Comparison of ENCODE assay signal across 19 cellular contexts in the genomic region with DNA sequence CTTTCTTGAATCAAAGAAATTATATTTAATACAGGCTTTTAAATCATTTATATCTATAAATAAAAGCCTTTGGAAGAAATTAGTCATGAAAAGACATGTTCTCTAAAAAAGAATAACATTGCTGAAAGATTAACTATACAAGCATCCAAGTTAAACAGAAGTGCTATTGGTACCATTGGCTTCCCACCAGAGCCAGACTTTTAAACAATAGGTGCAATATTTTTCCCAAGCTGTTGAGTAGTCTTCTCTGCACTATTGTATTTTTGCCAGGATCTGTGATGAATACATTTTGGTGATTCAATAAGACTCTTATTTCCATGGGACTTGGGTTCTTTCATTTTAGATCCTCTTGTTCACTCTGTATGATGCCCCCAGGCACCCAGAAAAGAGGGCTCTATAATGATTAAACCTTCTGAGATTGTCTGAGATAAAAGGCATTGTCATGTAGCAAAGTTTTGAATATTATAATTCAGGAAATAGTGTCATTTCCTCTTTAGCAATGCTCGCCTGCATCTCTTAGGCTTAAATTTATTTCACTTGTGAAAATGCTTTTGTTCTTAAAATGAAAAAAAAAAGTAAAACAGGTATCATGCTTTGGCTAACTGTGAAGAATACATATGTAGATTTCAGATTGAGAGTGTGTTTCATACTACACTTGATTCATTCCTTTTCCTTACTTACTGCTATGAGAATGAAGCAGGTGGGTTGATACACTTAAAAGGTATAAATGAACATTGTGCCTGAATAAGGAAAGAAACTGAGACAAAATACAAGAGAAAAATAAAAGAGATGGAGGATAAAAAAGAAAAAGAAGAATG.
DNase-seq lines count a peak whose midpoint lies in the region; ATAC-seq and TF ChIP-seq lines count a peak whose summit lies in the region.
"Had no signal": no experiment of that assay in that cellular context is flagged by ENCODE, and none has a peak within 500 bp of the region (broad histone marks: within the 10 kb centered on the region; RNA-seq: fewer than 3 reads in every experiment).

No MANE protein-coding gene starts in this region.

- H3K4me1 Mint-ChIP-seq in activated T-cell treated with anti-CD3 and anti-CD28 coated beads, Interleukin-2, amount 50 U/mL, for 72 hours (ENCODE audit: low read depth) = peaks cover 9% of the 10 kb centered on the region
- H3K4me1 Mint-ChIP-seq in activated T-cell treated with anti-CD3 and anti-CD28 coated beads, Interleukin-2, amount 50 U/mL, for 4 hours (ENCODE audit: low read depth) = peaks cover 4% of the 10 kb centered on the region
- peaks cover 7% of the 10 kb centered on the region for H3K4me1 Mint-ChIP-seq in T-helper 17 cell
- H3K4me1 Mint-ChIP-seq: neural crest cell had no signal

- H3K4me3 Mint-ChIP-seq in activated T-cell treated with anti-CD3 and anti-CD28 coated beads, Interleukin-2, amount 50 U/mL, for 72 hours = peak overlapping the region in 1 of 2 donors; percentile 19
- H3K4me3 Mint-ChIP-seq in activated T-cell treated with anti-CD3 and anti-CD28 coated beads, Interleukin-2, amount 50 U/mL, for 4 hours = no peak overlapping the region
- no peak overlapping the region for H3K4me3 Mint-ChIP-seq in T-helper 17 cell
- H3K4me3 Mint-ChIP-seq: activated CD8-positive, alpha-beta T cell treated with anti-CD3 and anti-CD28 coated beads, Interleukin-2, amount 10 ng/mL, durations not matched to agents 7 days and 5 days; neural crest cell had no signal

- ATAC-seq in activated T-cell treated with anti-CD3 and anti-CD28 coated beads, Interleukin-2, amount 50 U/mL, for 72 hours (replicated peaks in 1 of 2) = peak in 1 of 2 donors; percentile 60
- ATAC-seq in activated T-cell treated with anti-CD3 and anti-CD28 coated beads, Interleukin-2, amount 50 U/mL, for 4 hours = no peak
- no peak for ATAC-seq in T-helper 17 cell
- ATAC-seq in gastrocnemius medialis = peak in 1 of 2 donors; percentile 30
- ATAC-seq: activated CD8-positive, alpha-beta T cell treated with anti-CD3 and anti-CD28 coated beads, Interleukin-2, amount 10 ng/mL, durations not matched to agents 7 days and 5 days had no signal

- intact Hi-C loops in gastrocnemius medialis (cut with DNase I; ENCODE audit: low total_unique reads) (no loop called here), vagina (cut with DNase I) (no loop called here)

- H3K36me3 ChIP-seq in gastrocnemius medialis (no peaks in the 10 kb centered on the region), vagina (no peaks in the 10 kb centered on the region)

- H3K27me3 Mint-ChIP-seq in activated T-cell treated with anti-CD3 and anti-CD28 coated beads, Interleukin-2, amount 50 U/mL, for 72 hours (ENCODE audit: low read depth) = no peaks in the 10 kb centered on the region
- no peaks in the 10 kb centered on the region for H3K27me3 Mint-ChIP-seq in activated T-cell treated with anti-CD3 and anti-CD28 coated beads, Interleukin-2, amount 50 U/mL, for 4 hours (ENCODE audit: low read depth)
- peaks cover 5% of the 10 kb centered on the region for H3K27me3 Mint-ChIP-seq in T-helper 17 cell
- H3K27me3 Mint-ChIP-seq: IgD-negative memory B cell had no signal

- peaks cover 0 to 2% of the 10 kb centered on the region in 2 donors for H3K9me3 Mint-ChIP-seq in activated T-cell treated with anti-CD3 and anti-CD28 coated beads, Interleukin-2, amount 50 U/mL, for 72 hours
- H3K9me3 Mint-ChIP-seq in activated T-cell treated with anti-CD3 and anti-CD28 coated beads, Interleukin-2, amount 50 U/mL, for 4 hours = no peaks in the 10 kb centered on the region
- H3K9me3 Mint-ChIP-seq: activated T-helper 2 cell treated with anti-CD3 and anti-CD28 coated beads, Interferon-gamma antibody, Interleukin-2, Interleukin-4, amounts not matched to agents 10 μg/mL and 5 μg/mL and 100 μg/mL, durations not matched to agents 14 hours and 24 hours and 36 hours; neural crest cell had no signal

- H3K4me3 ChIP-seq in gastrocnemius medialis = no peak overlapping the region
- H3K4me3 ChIP-seq in vagina = no peak overlapping the region
- H3K4me3 ChIP-seq: lung, PC-9 had no signal

- H3K27me3 ChIP-seq in gastrocnemius medialis = no peaks in the 10 kb centered on the region
- H3K27me3 ChIP-seq in vagina = no peaks in the 10 kb centered on the region

- TF ChIP-seq CTCF in gastrocnemius medialis (IDR thresholded peaks at IDR 0.05 in 4 of 5, conservative IDR thresholded peaks at IDR 0.05 in 1 of 5) = no peak
- TF ChIP-seq CTCF in vagina (IDR thresholded peaks at IDR 0.05) = no peak

- H3K9me3 ChIP-seq in T-helper 17 cell (ENCODE audit: control insufficient read depth, low read length, poor library complexity, severe bottlenecking) = no peaks in the 10 kb centered on the region
- no peaks in the 10 kb centered on the region for H3K9me3 ChIP-seq in gastrocnemius medialis
- H3K9me3 ChIP-seq in vagina = no peaks in the 10 kb centered on the region

- DNase-seq in activated T-cell treated with anti-CD3 and anti-CD28 coated beads, Interleukin-2, amount 50 U/mL, for 72 hours = no peak
- no peak for DNase-seq in activated T-cell treated with anti-CD3 and anti-CD28 coated beads, Interleukin-2, amount 50 U/mL, for 4 hours
- no peak for DNase-seq in T-helper 17 cell
- DNase-seq in fibroblast of gingiva (ENCODE audit: low read depth) = peak; percentile 64
- DNase-seq in gastrocnemius medialis = no peak
- no peak for DNase-seq in activated CD8-positive, alpha-beta memory T cell treated with anti-CD3 and anti-CD28 coated beads for 24 hours
- DNase-seq in vagina (ENCODE audit: extremely low spot score in 2 of 2) = no peak
- DNase-seq in stimulated activated CD8-positive, alpha-beta memory T cell treated with anti-CD3 and anti-CD28 coated beads, Interleukin-4, amount 100 ng/mL, for 48 hours = no peak
- DNase-seq: activated CD8-positive, alpha-beta T cell treated with anti-CD3 and anti-CD28 coated beads, Interleukin-2, amount 10 ng/mL, durations not matched to agents 7 days and 5 days; amygdala; GDM1; NCI-H1092; NCI-H2081 treated with DMSO at 0.1 percent for 48 hours; NCI-H774; PC-9 had no signal

- H3K27ac ChIP-seq in gastrocnemius medialis = peak overlapping the region in 3 of 4 donors; percentile 9 to 42 (median 32)
- no peak overlapping the region for H3K27ac ChIP-seq in vagina
- H3K27ac ChIP-seq: PC-9 had no signal

- in situ Hi-C loops in gastrocnemius medialis (cut with MboI; ENCODE audit: low sequenced_read_pairs in 4 of 4) = no loop called here

- no peaks in the 10 kb centered on the region for H3K36me3 Mint-ChIP-seq in activated T-cell treated with anti-CD3 and anti-CD28 coated beads, Interleukin-2, amount 50 U/mL, for 72 hours (ENCODE audit: insufficient read depth in 2 of 2)
- H3K36me3 Mint-ChIP-seq in activated T-cell treated with anti-CD3 and anti-CD28 coated beads, Interleukin-2, amount 50 U/mL, for 4 hours (ENCODE audit: insufficient read depth) = no peaks in the 10 kb centered on the region
- no peaks in the 10 kb centered on the region for H3K36me3 Mint-ChIP-seq in T-helper 17 cell (ENCODE audit: low read depth)
- H3K36me3 Mint-ChIP-seq: IgD-negative memory B cell had no signal

- H3K27ac Mint-ChIP-seq in activated T-cell treated with anti-CD3 and anti-CD28 coated beads, Interleukin-2, amount 50 U/mL, for 72 hours = peak overlapping the region; percentile 31
- peak overlapping the region; percentile 19 for H3K27ac Mint-ChIP-seq in T-helper 17 cell
- H3K27ac Mint-ChIP-seq: activated CD8-positive, alpha-beta T cell treated with anti-CD3 and anti-CD28 coated beads, Interleukin-2, amount 10 ng/mL, durations not matched to agents 7 days and 5 days; activated T-helper 2 cell treated with anti-CD3 and anti-CD28 coated beads, Interferon-gamma antibody, Interleukin-2, Interleukin-4, amounts not matched to agents 10 μg/mL and 5 μg/mL and 100 μg/mL, durations not matched to agents 14 hours and 24 hours and 36 hours; IgD-negative memory B cell had no signal

- H3K4me1 ChIP-seq in gastrocnemius medialis (no peaks in the 10 kb centered on the region), vagina (no peaks in the 10 kb centered on the region)

- TF ChIP-seq POLR2A in gastrocnemius medialis (IDR thresholded peaks at IDR 0.05) (no peak), vagina (IDR thresholded peaks at IDR 0.05) (no peak)
